Comparison of ENCODE assay signal across 8 cellular contexts in the genomic region with DNA sequence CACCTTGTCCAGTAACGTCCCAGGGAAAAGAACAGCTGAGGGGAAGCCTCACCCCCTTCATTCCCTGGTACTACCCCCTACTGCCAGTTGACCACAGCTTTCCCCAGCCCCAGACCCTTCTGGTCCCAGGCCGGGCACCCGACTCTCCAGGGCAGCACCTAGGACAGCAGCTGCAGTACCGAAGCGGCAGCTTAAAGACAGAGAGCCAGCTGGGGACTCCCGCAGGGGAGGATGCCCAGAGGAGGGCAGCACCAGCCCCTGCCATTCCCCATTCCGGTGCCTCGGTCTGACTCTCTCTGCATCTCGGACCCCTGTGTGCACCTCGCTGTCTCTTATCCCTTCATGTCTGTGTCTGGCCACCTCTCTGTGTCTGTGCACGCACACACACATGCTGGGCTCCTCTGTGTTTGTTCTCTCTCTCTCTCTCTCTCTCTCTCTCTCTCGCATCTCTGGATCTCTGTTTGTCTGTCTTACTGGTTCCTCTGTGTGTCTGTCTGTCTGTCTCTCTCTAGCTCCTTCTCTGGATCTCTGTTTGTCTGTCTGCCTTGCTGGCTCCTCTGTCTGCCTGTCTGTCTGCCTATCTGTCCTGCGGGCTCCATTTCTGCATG. TPM values are rescaled to one million over a fixed set of nuclear protein-coding genes. Genes with fewer than 3 reads are reported as not detected.
A peak's percentile ranks its signal among the peaks of the same experiment; 100 is the strongest.
DNase-seq lines count a peak whose midpoint lies in the region; ATAC-seq, FAIRE-seq and TF ChIP-seq lines count a peak whose summit lies in the region.

No MANE protein-coding gene starts in this region.

- peak; percentile 22 for TF ChIP-seq CTCF in astrocyte (IDR thresholded peaks at IDR 0.05; ENCODE audit: insufficient read depth, low read depth, low read length)

- FAIRE-seq in astrocyte (lab: Jason Lieb, UNC), result no peak

- no peaks in the 10 kb centered on the region for H3K79me2 ChIP-seq in astrocyte (ENCODE audit: insufficient read depth, low read length)

- CTCF ChIA-PET in T-cell (lab: Charles Lee), result interaction anchor here (0.6 to 1.8 kb wide), 8 partner anchors 9 to 760 kb away, joined by 3 to 7 read pairs (median 4); a partner anchor contains a TSS

- H3K4me2 ChIP-seq in astrocyte (ENCODE audit: low read length), result peak overlapping the region; percentile 83

- H3K36me3 Mint-ChIP-seq in T-cell (no peaks in the 10 kb centered on the region), astrocyte (ENCODE audit: low read depth, unreplicated experiment) (peaks cover 4% of the 10 kb centered on the region)

- H3K27me3 Mint-ChIP-seq in T-cell (no peaks in the 10 kb centered on the region), astrocyte (ENCODE audit: low read depth, unreplicated experiment) (no peaks in the 10 kb centered on the region)

- peaks cover 20% of the 10 kb centered on the region; the same call in 1 of the 2 replicates for H3K36me3 ChIP-seq in HUES6 (ENCODE audit: control insufficient read depth, insufficient read depth, low read length)
- H3K36me3 ChIP-seq in astrocyte (ENCODE audit: insufficient read depth, low read length), result no peaks in the 10 kb centered on the region

- no peak overlapping the region for H3K27ac ChIP-seq in HUES6 (ENCODE audit: low read depth, low read length)
- no peak overlapping the region for H3K27ac ChIP-seq in astrocyte (ENCODE audit: low read depth, low read length)

- H3K27me3 ChIP-seq in HUES6 (ENCODE audit: control insufficient read depth, insufficient read depth, low read length) (no peaks in the 10 kb centered on the region), astrocyte (ENCODE audit: insufficient read depth, low read length) (no peaks in the 10 kb centered on the region)

- peak; percentile 40 to 52 (median 44) for ATAC-seq in T-cell (replicated peaks in 1 of 4)
- no peak for ATAC-seq in HG03457 (IDR thresholded peaks at IDR 0.05; ENCODE audit: unreplicated experiment)

- H2AFZ ChIP-seq in astrocyte (ENCODE audit: low read depth, low read length), result no peak overlapping the region

- H3K4me3 ChIP-seq in HUES6 (ENCODE audit: low read depth, low read length) (peak overlapping the region; percentile 1; the same call in 1 of the 2 replicates), astrocyte (ENCODE audit: insufficient read depth, low read depth, low read length) (no peak overlapping the region)

- DNase-seq in NCI-H510A treated with DMSO at 0.1 percent for 48 hours (lab: John Stamatoyannopoulos, UW) (peak; percentile 47), NCI-H510A (lab: John Stamatoyannopoulos, UW) (no peak), T-cell (peak in 33 of 34 experiments; percentile 41 to 72 (median 59)), astrocyte (ENCODE audit: low read depth) (peak; percentile 52), islet precursor cell (peak; percentile 92)
- DNase-seq in stimulated activated CD8-positive, alpha-beta memory T cell treated with anti-CD3 and anti-CD28 coated beads, Interleukin-7, amount 100 ng/mL, for 4 hours (ENCODE audit: low read depth in 2 of 2), result peak; percentile 21 to 38

- peaks cover 70% of the 10 kb centered on the region for H3K4me1 ChIP-seq in HUES6 (ENCODE audit: control insufficient read depth, insufficient read depth, low read length)
- peaks cover 42% of the 10 kb centered on the region for H3K4me1 ChIP-seq in astrocyte (ENCODE audit: insufficient read depth, low read length)

- H3K4me1 Mint-ChIP-seq in T-cell (peaks cover 65 to 81% (median 73%) of the 10 kb centered on the region in 3 donors), astrocyte (ENCODE audit: low read depth, unreplicated experiment) (peaks cover 42% of the 10 kb centered on the region)

- no peaks in the 10 kb centered on the region for H3K9me3 ChIP-seq in HUES6 (ENCODE audit: control insufficient read depth, insufficient read depth, low read depth, low read length)
- no peaks in the 10 kb centered on the region for H3K9me3 ChIP-seq in astrocyte (ENCODE audit: insufficient read depth, low read depth, low read length)

- H3K9me3 Mint-ChIP-seq in T-cell (no peaks in the 10 kb centered on the region), astrocyte (ENCODE audit: unreplicated experiment) (no peaks in the 10 kb centered on the region)

- H3K9ac ChIP-seq in HUES6 (ENCODE audit: low read length) (no peak overlapping the region), astrocyte (ENCODE audit: low read length) (no peak overlapping the region)

- POLR2A ChIA-PET in T-cell (lab: Charles Lee), result interaction anchor here (0.8 to 1.5 kb wide), 2 partner anchors 9 to 10 kb away, joined by 3 to 4 read pairs; a partner anchor contains a TSS

- peaks cover 13% of the 10 kb centered on the region for H4K20me1 ChIP-seq in astrocyte (ENCODE audit: insufficient read depth, low read length)

- H3K27ac Mint-ChIP-seq in T-cell, result peak overlapping the region; percentile 82 to 84
- no peak overlapping the region for H3K27ac Mint-ChIP-seq in astrocyte (ENCODE audit: unreplicated experiment)

- H3K4me3 Mint-ChIP-seq in T-cell, result peak overlapping the region; percentile 37 to 75 (median 70)
- H3K4me3 Mint-ChIP-seq in astrocyte (ENCODE audit: unreplicated experiment), result no peak overlapping the region

RNA-seq across cellular contexts. Expression of a gene that starts 9.4 kb away (rescaled TPM):
- total RNA-seq in T-cell (100 to 1,000 TPM in 1 of 5 donors, 10 to 100 TPM in 4; 23.5 to 101 (median 63.1) TPM), astrocyte (13.1 and 16.7 TPM in 2 replicates)
